21 cellular contexts compared by ENCODE assay signal in the genomic region with DNA sequence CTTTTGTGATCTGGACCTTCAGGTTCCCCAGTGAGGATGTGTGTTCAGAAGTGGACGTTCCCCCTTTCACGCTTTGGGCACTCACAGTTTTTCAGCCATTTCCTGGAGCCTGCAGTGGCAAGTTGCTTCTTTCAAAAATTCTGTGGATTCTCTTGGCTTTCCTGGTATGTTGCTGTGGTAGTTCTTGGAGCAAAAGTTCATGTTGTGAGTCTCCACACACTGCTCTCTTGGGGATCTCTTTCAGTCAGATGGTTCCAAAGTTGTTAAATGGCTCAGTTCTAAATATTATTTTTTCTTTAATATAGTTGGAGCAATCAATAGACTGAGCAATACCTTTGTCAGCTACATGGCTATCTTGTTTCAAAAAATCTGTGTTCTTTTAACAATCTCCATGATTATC. TPM values are rescaled to one million over a fixed set of nuclear protein-coding genes. Genes with fewer than 3 reads are reported as not detected.
"Had no signal": no experiment of that assay in that cellular context is flagged by ENCODE, and none has a peak within 500 bp of the region (broad histone marks: within the 10 kb centered on the region; RNA-seq: fewer than 3 reads in every experiment).

No MANE protein-coding gene starts in this region.

- H3K4me3 ChIP-seq: hepatocyte, suprapubic skin, upper lobe of left lung had no signal

- H3K27ac Mint-ChIP-seq: activated CD4-positive, alpha-beta T cell treated with anti-CD3 and anti-CD28 coated beads, Interleukin-2, amount 10 ng/mL, durations not matched to agents 24 days and 14 days; activated CD8-positive, alpha-beta T cell treated with anti-CD3 and anti-CD28 coated beads, Interleukin-2, amount 10 ng/mL, durations not matched to agents 7 days and 5 days; activated naive CD8-positive, alpha-beta T cell treated with anti-CD3 and anti-CD28 coated beads, Interleukin-2, amount 10 ng/mL, durations not matched to agents 7 days and 5 days had no signal

- H3K27ac ChIP-seq: brain microvascular endothelial cell, epithelial cell of prostate, hepatocyte, suprapubic skin, upper lobe of left lung had no signal

- DNase-seq: activated CD4-positive, alpha-beta T cell treated with anti-CD3 and anti-CD28 coated beads, Interleukin-2, amount 10 ng/mL, durations not matched to agents 24 days and 14 days; activated CD4-positive, CD25-positive, alpha-beta regulatory T cell; activated CD8-positive, alpha-beta T cell treated with anti-CD3 and anti-CD28 coated beads, Interleukin-2, amount 10 ng/mL, durations not matched to agents 7 days and 5 days; activated gamma-delta T cell treated with Interleukin-2 at 50 U/mL for 16 hours; activated naive CD8-positive, alpha-beta T cell treated with anti-CD3 and anti-CD28 coated beads, Interleukin-2, amount 10 ng/mL, durations not matched to agents 7 days and 5 days; anterior cingulate cortex; brain microvascular endothelial cell; effector memory CD4-positive, alpha-beta T cell; naive B cell; retina; stimulated activated CD4-positive, alpha-beta T cell treated with anti-CD3 and anti-CD28 coated beads, Interleukin-2, amount 100 ng/mL, for 48 hours; stimulated activated naive CD4-positive, alpha-beta T cell; T-helper 2 cell; upper lobe of left lung had no signal

- H3K79me2 ChIP-seq: hepatocyte had no signal

- ATAC-seq: activated CD8-positive, alpha-beta T cell treated with anti-CD3 and anti-CD28 coated beads, Interleukin-2, amount 10 ng/mL, durations not matched to agents 7 days and 5 days; left lobe of liver had no signal

- H3K4me1 Mint-ChIP-seq: activated CD4-positive, alpha-beta T cell treated with anti-CD3 and anti-CD28 coated beads, Interleukin-2, amount 10 ng/mL, durations not matched to agents 24 days and 14 days; activated naive CD8-positive, alpha-beta T cell treated with anti-CD3 and anti-CD28 coated beads, Interleukin-2, amount 10 ng/mL, durations not matched to agents 7 days and 5 days had no signal

- H3K27me3 ChIP-seq: brain microvascular endothelial cell, hepatocyte, suprapubic skin, upper lobe of left lung had no signal

- H3K27me3 Mint-ChIP-seq: naive B cell had no signal

- H3K9me3 Mint-ChIP-seq: central memory CD8-positive, alpha-beta T cell had no signal

- H3K4me1 ChIP-seq: suprapubic skin, upper lobe of left lung had no signal

- FAIRE-seq: keratinocyte had no signal

- H2AFZ ChIP-seq: hepatocyte had no signal

- H3K4me2 ChIP-seq: hepatocyte had no signal

- H3K36me3 Mint-ChIP-seq: activated naive CD8-positive, alpha-beta T cell treated with anti-CD3 and anti-CD28 coated beads, Interleukin-2, amount 10 ng/mL, durations not matched to agents 7 days and 5 days had no signal

- H3K9me3 ChIP-seq: suprapubic skin had no signal

- H3K4me3 Mint-ChIP-seq: activated CD4-positive, alpha-beta T cell treated with anti-CD3 and anti-CD28 coated beads, Interleukin-2, amount 10 ng/mL, durations not matched to agents 24 days and 14 days; activated CD8-positive, alpha-beta T cell treated with anti-CD3 and anti-CD28 coated beads, Interleukin-2, amount 10 ng/mL, durations not matched to agents 7 days and 5 days; activated naive CD8-positive, alpha-beta T cell treated with anti-CD3 and anti-CD28 coated beads, Interleukin-2, amount 10 ng/mL, durations not matched to agents 7 days and 5 days; central memory CD8-positive, alpha-beta T cell had no signal

- H3K36me3 ChIP-seq: brain microvascular endothelial cell, suprapubic skin, upper lobe of left lung had no signal

RNA-seq across cellular contexts. Expression of gene BANK1, which starts 28.5 kb away (rescaled TPM):
- total RNA-seq: activated CD4-positive, alpha-beta T cell treated with anti-CD3 and anti-CD28 coated beads, Interleukin-2, amount 10 ng/mL, durations not matched to agents 24 days and 14 days; lung microvascular endothelial cell had no signal
